ENCODE assay signal across 9 cellular contexts in genomic region chr13:99214232-99214631, GRCh38. TPM values are rescaled to one million over a fixed set of nuclear protein-coding genes. Genes with fewer than 3 reads are reported as not detected.
DNase-seq lines count a peak whose midpoint lies in the region; ATAC-seq and TF ChIP-seq lines count a peak whose summit lies in the region.
"Had no signal": no experiment of that assay in that cellular context is flagged by ENCODE, and none has a peak within 500 bp of the region (broad histone marks: within the 10 kb centered on the region; RNA-seq: fewer than 3 reads in every experiment).

No MANE protein-coding gene starts in this region.

- DNase-seq in mammary epithelial cell (peak; percentile 41), MCF 10A (ENCODE audit: unreplicated experiment) (no peak), suprapubic skin (ENCODE audit: low spot score in 2 of 2) (no peak), DMS79 (lab: John Stamatoyannopoulos, UW) (no peak), NCI-H2081 treated with DMSO at 0.1 percent for 48 hours (lab: John Stamatoyannopoulos, UW) (no peak), NCI-H69 (lab: John Stamatoyannopoulos, UW) (no peak)
- peak; percentile 5 for DNase-seq in effector CD4-positive, alpha-beta T cell

- in situ Hi-C loops in mammary epithelial cell (cut with MboI; ENCODE audit: low sequenced_read_pairs in 2 of 2): no loop called here

- no peaks in the 10 kb centered on the region for H3K9me3 Mint-ChIP-seq in MCF 10A (ENCODE audit: unreplicated experiment)

- no peak for TF ChIP-seq POLR2A in suprapubic skin (IDR thresholded peaks at IDR 0.05)

- no peak overlapping the region for H3K4me3 Mint-ChIP-seq in MCF 10A (ENCODE audit: unreplicated experiment)

- H3K27ac Mint-ChIP-seq in MCF 10A (ENCODE audit: low read depth, unreplicated experiment): no peak overlapping the region

- H3K27me3 Mint-ChIP-seq in MCF 10A (ENCODE audit: insufficient read depth, unreplicated experiment): no peaks in the 10 kb centered on the region

- no peak for TF ChIP-seq CTCF in mammary epithelial cell (conservative IDR thresholded peaks at IDR 0.05 in 1 of 2, IDR thresholded peaks at IDR 0.05 in 1 of 2; ENCODE audit: extremely low read depth in 1 of 2, insufficient read depth in 1 of 2, low read depth in 1 of 2, low read length in 2 of 2)
- TF ChIP-seq CTCF in MCF 10A (IDR thresholded peaks at IDR 0.05; ENCODE audit: unreplicated experiment): no peak
- no peak for TF ChIP-seq CTCF in suprapubic skin (IDR thresholded peaks at IDR 0.05)

- H3K27me3 ChIP-seq in mammary epithelial cell (ENCODE audit: insufficient read depth, low read length): no peaks in the 10 kb centered on the region
- H3K27me3 ChIP-seq in suprapubic skin: no peaks in the 10 kb centered on the region

- H3K36me3 Mint-ChIP-seq in MCF 10A (ENCODE audit: insufficient read depth, unreplicated experiment): peaks cover 27% of the 10 kb centered on the region

- WGBS in mammary epithelial cell (ENCODE audit: low coverage, missing lambda C conversion rate): 26% methylated on average over 7 of the region's 7 CpGs
- 39% methylated on average over 7 of the region's 7 CpGs for WGBS in suprapubic skin

- H3K9ac ChIP-seq in mammary epithelial cell (ENCODE audit: insufficient read depth, low read length): no peak overlapping the region

- peak; percentile 61 for ATAC-seq in HG03469 (IDR thresholded peaks at IDR 0.05; ENCODE audit: unreplicated experiment)

- H4K20me1 ChIP-seq in mammary epithelial cell (ENCODE audit: insufficient read depth, low read length): no peaks in the 10 kb centered on the region

- H3K9me3 ChIP-seq in mammary epithelial cell (replicated peaks; ENCODE audit: insufficient read depth, low read length): no peaks in the 10 kb centered on the region
- H3K9me3 ChIP-seq in suprapubic skin: no peaks in the 10 kb centered on the region

- H3K4me3 ChIP-seq in mammary epithelial cell (replicated peaks in 1 of 3; ENCODE audit: insufficient read depth in 1 of 3, low read depth in 2 of 3, low read length in 3 of 3) (no peak overlapping the region), suprapubic skin (no peak overlapping the region)

- TF ChIP-seq EP300 in suprapubic skin (IDR thresholded peaks at IDR 0.05): no peak

- no peak overlapping the region for H2AFZ ChIP-seq in mammary epithelial cell (ENCODE audit: low read depth, low read length)

- intact Hi-C loops in mammary epithelial cell (cut with micrococcal nuclease) (no loop called here), MCF 10A (cut with micrococcal nuclease) (no loop called here)

- H3K27ac ChIP-seq in mammary epithelial cell (ENCODE audit: insufficient read depth, low read depth, low read length) (no peak overlapping the region), suprapubic skin (peak overlapping the region; percentile 74)

- BruUV-seq in mammary epithelial cell (replicated peaks; lab: Mats Ljungman, UMichigan): no TSS peak
- BruUV-seq in MCF 10A (replicated peaks; lab: Mats Ljungman, UMichigan): no TSS peak

- dilution Hi-C loops in mammary epithelial cell (cut with HindIII; ENCODE audit: low sequenced_read_pairs): no loop called here

- peaks cover 95% of the 10 kb centered on the region for H3K79me2 ChIP-seq in mammary epithelial cell (ENCODE audit: insufficient read depth, low read length)

- H3K4me2 ChIP-seq in mammary epithelial cell (ENCODE audit: insufficient read depth, low read depth, low read length): no peak overlapping the region

- POLR2A ChIA-PET in MCF 10A (lab: Yijun Ruan, JAX): no interaction called here

- CTCF ChIA-PET in mammary epithelial cell (lab: Charles Lee; ENCODE audit: low non-redundant PET): no interaction called here
- CTCF ChIA-PET in MCF 10A (lab: Yijun Ruan, JAX): interaction anchor here (0.8 to 1.6 kb wide), 2 partner anchors 38 to 52 kb away, joined by 3 to 7 read pairs; no protein-coding TSS in a partner anchor

- H3K4me1 ChIP-seq in mammary epithelial cell (ENCODE audit: insufficient read depth, low read length) (peaks cover 7% of the 10 kb centered on the region), suprapubic skin (peaks cover 63% of the 10 kb centered on the region)

- peaks cover 11% of the 10 kb centered on the region for H3K4me1 Mint-ChIP-seq in MCF 10A (ENCODE audit: insufficient read depth, unreplicated experiment)

- H3K36me3 ChIP-seq in mammary epithelial cell (ENCODE audit: insufficient read depth, low read length): no peaks in the 10 kb centered on the region
- no peaks in the 10 kb centered on the region for H3K36me3 ChIP-seq in suprapubic skin

RNA-seq across cellular contexts. Expression of gene UBAC2, which starts 13.6 kb away (rescaled TPM):
- 10 to 100 TPM; 48.2 to 57.7 TPM for total RNA-seq in mammary epithelial cell
- polyA plus RNA-seq in mammary epithelial cell: 58.2 TPM
- 47.9 TPM for polyA minus RNA-seq in mammary epithelial cell
- total RNA-seq in MCF 10A (2022): 74.7 and 78.3 TPM in 2 replicates
- total RNA-seq in suprapubic skin: 100 to 1,000 TPM in 2 of 4 donors, 10 to 100 TPM in 2; 67.3 to 111 (median 93.8) TPM

RNA-seq across cellular contexts. Expression of gene GPR18, which starts 43.9 kb away (rescaled TPM):
- total RNA-seq in mammary epithelial cell (not detected), MCF 10A (2022) (not detected in 2 replicates), suprapubic skin (not detected)
- not detected for polyA plus RNA-seq in mammary epithelial cell
- polyA minus RNA-seq in mammary epithelial cell: not detected
- total RNA-seq: M059J had no signal

Comparison
In these comparisons a context has a peak if more than half of its experiments do, and no peak if none do; other contexts are left out.
1. DNase-seq: peak in mammary epithelial cell (single experiment) and effector CD4-positive, alpha-beta T cell (single experiment); none in MCF 10A (single experiment), suprapubic skin (0 of 2), DMS79 (single experiment), NCI-H2081 treated with DMSO at 0.1 percent for 48 hours (single experiment) and NCI-H69 (single experiment).